Comparison of ENCODE assay signal across 1 cellular context in genomic region chr6:112149719-112150263, GRCh38.
TF ChIP-seq lines count a peak whose summit lies in the region.

No MANE protein-coding gene starts in this region.

TF ChIP-seq in H1, 55 proteins besides CTCF, POLR2A, EP300 and RAD21 (continued from another document):
- TF ChIP-seq CHD7 (IDR thresholded peaks at IDR 0.05; ENCODE audit: insufficient replicate concordance, low read length) = no peak
- TF ChIP-seq JUN (IDR thresholded peaks at IDR 0.05; ENCODE audit: low read depth, low read length) = no peak
- TF ChIP-seq SUZ12 (IDR thresholded peaks at IDR 0.05; ENCODE audit: low read length) = no peak
- TF ChIP-seq BACH1 (IDR thresholded peaks at IDR 0.05; ENCODE audit: low read length) = no peak
- no peak for TF ChIP-seq USF2 (IDR thresholded peaks at IDR 0.05; ENCODE audit: low read length)
- no peak for TF ChIP-seq RXRA (IDR thresholded peaks at IDR 0.05; ENCODE audit: insufficient read depth, low read depth, low read length)
